1 cellular context compared by ENCODE assay signal in genomic region chr2:47067788-47068407, GRCh38.
TF ChIP-seq lines count a peak whose summit lies in the region.

No MANE protein-coding gene starts in this region.

TF ChIP-seq in H1, 55 proteins besides CTCF, POLR2A, EP300 and RAD21 (continued from another document):
- TF ChIP-seq TBP (IDR thresholded peaks at IDR 0.05; ENCODE audit: low read depth, low read length): no peak
- no peak for TF ChIP-seq MAFK (IDR thresholded peaks at IDR 0.05; ENCODE audit: low read depth, low read length)
- no peak for TF ChIP-seq SAP30 (IDR thresholded peaks at IDR 0.05; ENCODE audit: insufficient read depth, insufficient replicate concordance, low read length)
- no peak for TF ChIP-seq CBX5 (IDR thresholded peaks at IDR 0.05; ENCODE audit: low read depth, low read length)
